ENCODE assay signal across 27 cellular contexts in the genomic region with DNA sequence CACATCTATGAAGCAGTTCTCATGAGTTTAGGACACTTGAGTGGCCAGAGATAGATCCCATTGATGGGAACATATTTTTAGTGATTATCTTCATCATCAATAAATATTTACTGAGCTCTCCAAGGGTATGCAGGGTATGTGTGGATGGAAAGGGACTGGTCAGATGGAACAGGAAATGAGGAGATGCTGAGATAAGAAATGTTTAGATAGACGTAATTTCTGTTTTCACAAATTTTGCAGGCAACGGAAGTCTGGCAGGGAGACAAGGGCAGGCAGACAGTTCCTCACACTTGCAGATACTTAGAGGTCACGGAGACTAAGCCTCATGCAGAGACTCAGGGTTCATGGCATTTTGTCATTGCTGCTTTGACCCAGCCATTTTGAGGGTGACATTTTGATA. TPM values are rescaled to one million over a fixed set of nuclear protein-coding genes. Genes with fewer than 3 reads are reported as not detected.
DNase-seq lines count a peak whose midpoint lies in the region; ATAC-seq and TF ChIP-seq lines count a peak whose summit lies in the region.
"Had no signal": no experiment of that assay in that cellular context is flagged by ENCODE, and none has a peak within 500 bp of the region (broad histone marks: within the 10 kb centered on the region; RNA-seq: fewer than 3 reads in every experiment).

No MANE protein-coding gene starts in this region.

- H3K27me3 ChIP-seq in mesenchymal stem cell (ENCODE audit: control insufficient read depth in 1 of 2, insufficient read depth in 1 of 2, low read length in 2 of 2): no peaks in the 10 kb centered on the region
- H3K27me3 ChIP-seq: gastrocnemius medialis, hepatocyte had no signal

- no peaks in the 10 kb centered on the region for H3K9me3 Mint-ChIP-seq in endothelial cell (ENCODE audit: unreplicated experiment)
- H3K9me3 Mint-ChIP-seq: CD8-positive, alpha-beta T cell; natural killer cell treated with Interleukin-12 subunit alpha and Interleukin-12 subunit beta and Interleukin-15 and Interleukin-18, amount 100 ng/mL, for 72 hours; stimulated activated effector memory CD8-positive, alpha-beta T cell treated with anti-CD3 and anti-CD28 coated beads, Interleukin-12 subunit alpha, Interleukin-12 subunit beta, amount 100 ng/mL, for 72 hours; T-cell had no signal

- 11% methylated on average over 3 of the region's 3 CpGs for WGBS in mesenchymal stem cell

- H4K91ac ChIP-seq in mesenchymal stem cell (ENCODE audit: low read length): no peak overlapping the region

- H2BK5ac ChIP-seq in mesenchymal stem cell (ENCODE audit: low read depth, low read length, poor library complexity, severe bottlenecking): no peak overlapping the region

- no peak overlapping the region for H2BK15ac ChIP-seq in mesenchymal stem cell (ENCODE audit: low read depth, poor library complexity, severe bottlenecking)

- H3K4me3 ChIP-seq in mesenchymal stem cell (ENCODE audit: insufficient read depth in 1 of 2, low read depth in 1 of 2, low read length in 2 of 2): no peak overlapping the region
- H3K4me3 ChIP-seq: esophagus squamous epithelium, gastrocnemius medialis, hepatocyte had no signal

- H3K9ac ChIP-seq in mesenchymal stem cell (ENCODE audit: low read length): no peak overlapping the region

- no peak overlapping the region for H2AFZ ChIP-seq in mesenchymal stem cell (ENCODE audit: low read depth, low read length)
- H2AFZ ChIP-seq: hepatocyte had no signal

- no peak for TF ChIP-seq CTCF in endothelial cell (IDR thresholded peaks at IDR 0.05; ENCODE audit: unreplicated experiment)

- no peak overlapping the region for H2AK5ac ChIP-seq in mesenchymal stem cell (ENCODE audit: low read length, severe bottlenecking)

- H3K4ac ChIP-seq in mesenchymal stem cell (ENCODE audit: low read depth in 1 of 2, low read length in 2 of 2): no peak overlapping the region

- no peak overlapping the region for H3K27ac ChIP-seq in mesenchymal stem cell (ENCODE audit: low read length, poor library complexity, severe bottlenecking)
- H3K27ac ChIP-seq: esophagus squamous epithelium, gastrocnemius medialis, hepatocyte, HL-60 had no signal

- no peak overlapping the region for H3K27ac Mint-ChIP-seq in endothelial cell (ENCODE audit: unreplicated experiment)
- H3K27ac Mint-ChIP-seq: CD8-positive, alpha-beta T cell; natural killer cell treated with Interleukin-12 subunit alpha and Interleukin-12 subunit beta and Interleukin-15 and Interleukin-18, amount 100 ng/mL, for 72 hours; stimulated activated effector memory CD8-positive, alpha-beta T cell treated with anti-CD3 and anti-CD28 coated beads, Interleukin-12 subunit alpha, Interleukin-12 subunit beta, amount 100 ng/mL, for 72 hours; T-cell had no signal

- H2BK120ac ChIP-seq in mesenchymal stem cell (ENCODE audit: low read depth, low read length): no peak overlapping the region

- ATAC-seq in SK-N-SH treated with all-trans-retinoic acid at 6 μM for 48 hours: no peak
- ATAC-seq: CD8-positive, alpha-beta T cell; gastrocnemius medialis; natural killer cell treated with Interleukin-12 subunit alpha and Interleukin-12 subunit beta and Interleukin-15 and Interleukin-18, amount 100 ng/mL, for 72 hours; stimulated activated effector memory CD8-positive, alpha-beta T cell treated with anti-CD3 and anti-CD28 coated beads, Interleukin-12 subunit alpha, Interleukin-12 subunit beta, amount 100 ng/mL, for 72 hours; T-cell had no signal

- DNase-seq in CMK (ENCODE audit: low read depth): peak; percentile 20
- no peak for DNase-seq in endothelial cell (ENCODE audit: low spot score)
- DNase-seq in mesenchymal stem cell: peak; percentile 86
- no peak for DNase-seq in occipital lobe (lab: John Stamatoyannopoulos, UW)
- DNase-seq in GOT3 (lab: John Stamatoyannopoulos, UW): no peak
- DNase-seq in NCI-H82 (lab: John Stamatoyannopoulos, UW): no peak
- no peak for DNase-seq in NCI-H1694 treated with DMSO at 0.1 percent for 48 hours (lab: John Stamatoyannopoulos, UW)
- DNase-seq: activated naive CD4-positive, alpha-beta T cell; CD8-positive, alpha-beta T cell; DMS153; esophagus squamous epithelium; gastrocnemius medialis; H7; Kasumi-1; mammary epithelial cell; NCI-H1694; NCI-H446; NCI-H748 treated with DMSO at 0.1 percent for 48 hours; stimulated activated CD4-positive, alpha-beta T cell treated with anti-CD3 and anti-CD28 coated beads, Interleukin-15, amount 100 ng/mL, for 24 hours; T-cell; trophoblast cell had no signal

- peaks cover 2% of the 10 kb centered on the region for H3K4me1 ChIP-seq in mesenchymal stem cell (ENCODE audit: control insufficient read depth, insufficient read depth, low read depth, low read length)
- H3K4me1 ChIP-seq: gastrocnemius medialis had no signal

- no peaks in the 10 kb centered on the region for H3K36me3 ChIP-seq in mesenchymal stem cell (ENCODE audit: control insufficient read depth in 1 of 2, insufficient read depth in 2 of 2, low read depth in 1 of 2, low read length in 2 of 2)
- H3K36me3 ChIP-seq: esophagus squamous epithelium, gastrocnemius medialis had no signal

- no peaks in the 10 kb centered on the region for H3K9me3 ChIP-seq in mesenchymal stem cell (ENCODE audit: control insufficient read depth, low read length)
- H3K9me3 ChIP-seq: esophagus squamous epithelium, gastrocnemius medialis had no signal

- H2BK12ac ChIP-seq in mesenchymal stem cell (ENCODE audit: low read length in 2 of 2): no peak overlapping the region

- peaks cover 5% of the 10 kb centered on the region for H3K27me3 Mint-ChIP-seq in endothelial cell (ENCODE audit: unreplicated experiment)

- H3K79me1 ChIP-seq in mesenchymal stem cell (replicated peaks; ENCODE audit: low read length, poor library complexity, severe bottlenecking): no peaks in the 10 kb centered on the region

- H3K4me1 Mint-ChIP-seq in endothelial cell (ENCODE audit: unreplicated experiment): peaks cover 44% of the 10 kb centered on the region
- H3K4me1 Mint-ChIP-seq: stimulated activated effector memory CD8-positive, alpha-beta T cell treated with anti-CD3 and anti-CD28 coated beads, Interleukin-12 subunit alpha, Interleukin-12 subunit beta, amount 100 ng/mL, for 72 hours; T-cell had no signal

- H3K36me3 Mint-ChIP-seq in endothelial cell (ENCODE audit: low read depth, unreplicated experiment): peaks cover 6% of the 10 kb centered on the region
- H3K36me3 Mint-ChIP-seq: CD8-positive, alpha-beta T cell; natural killer cell treated with Interleukin-12 subunit alpha and Interleukin-12 subunit beta and Interleukin-15 and Interleukin-18, amount 100 ng/mL, for 72 hours; stimulated activated effector memory CD8-positive, alpha-beta T cell treated with anti-CD3 and anti-CD28 coated beads, Interleukin-12 subunit alpha, Interleukin-12 subunit beta, amount 100 ng/mL, for 72 hours; T-cell had no signal

- H3K4me2 ChIP-seq in mesenchymal stem cell (ENCODE audit: low read length, poor library complexity, severe bottlenecking): no peak overlapping the region
- H3K4me2 ChIP-seq: hepatocyte had no signal

- no peak overlapping the region for H3K18ac ChIP-seq in mesenchymal stem cell (ENCODE audit: low read depth in 1 of 2, low read length in 2 of 2)

- no peak overlapping the region for H3K23ac ChIP-seq in mesenchymal stem cell (ENCODE audit: low read length in 2 of 2)

- H3K4me3 Mint-ChIP-seq in endothelial cell (ENCODE audit: unreplicated experiment): peak overlapping the region; percentile 37
- H3K4me3 Mint-ChIP-seq: CD8-positive, alpha-beta T cell; natural killer cell treated with Interleukin-12 subunit alpha and Interleukin-12 subunit beta and Interleukin-15 and Interleukin-18, amount 100 ng/mL, for 72 hours; stimulated activated effector memory CD8-positive, alpha-beta T cell treated with anti-CD3 and anti-CD28 coated beads, Interleukin-12 subunit alpha, Interleukin-12 subunit beta, amount 100 ng/mL, for 72 hours; T-cell had no signal

- no peak overlapping the region for H3K14ac ChIP-seq in mesenchymal stem cell (ENCODE audit: low read length in 2 of 2)

- no peak overlapping the region for H4K8ac ChIP-seq in mesenchymal stem cell (ENCODE audit: low read length)

TF ChIP-seq in SK-N-SH treated with all-trans-retinoic acid at 6 μM for 48 hours, 23 proteins besides CTCF, POLR2A, EP300 and RAD21 (continues in another document):
- TF ChIP-seq, protein P1, sequence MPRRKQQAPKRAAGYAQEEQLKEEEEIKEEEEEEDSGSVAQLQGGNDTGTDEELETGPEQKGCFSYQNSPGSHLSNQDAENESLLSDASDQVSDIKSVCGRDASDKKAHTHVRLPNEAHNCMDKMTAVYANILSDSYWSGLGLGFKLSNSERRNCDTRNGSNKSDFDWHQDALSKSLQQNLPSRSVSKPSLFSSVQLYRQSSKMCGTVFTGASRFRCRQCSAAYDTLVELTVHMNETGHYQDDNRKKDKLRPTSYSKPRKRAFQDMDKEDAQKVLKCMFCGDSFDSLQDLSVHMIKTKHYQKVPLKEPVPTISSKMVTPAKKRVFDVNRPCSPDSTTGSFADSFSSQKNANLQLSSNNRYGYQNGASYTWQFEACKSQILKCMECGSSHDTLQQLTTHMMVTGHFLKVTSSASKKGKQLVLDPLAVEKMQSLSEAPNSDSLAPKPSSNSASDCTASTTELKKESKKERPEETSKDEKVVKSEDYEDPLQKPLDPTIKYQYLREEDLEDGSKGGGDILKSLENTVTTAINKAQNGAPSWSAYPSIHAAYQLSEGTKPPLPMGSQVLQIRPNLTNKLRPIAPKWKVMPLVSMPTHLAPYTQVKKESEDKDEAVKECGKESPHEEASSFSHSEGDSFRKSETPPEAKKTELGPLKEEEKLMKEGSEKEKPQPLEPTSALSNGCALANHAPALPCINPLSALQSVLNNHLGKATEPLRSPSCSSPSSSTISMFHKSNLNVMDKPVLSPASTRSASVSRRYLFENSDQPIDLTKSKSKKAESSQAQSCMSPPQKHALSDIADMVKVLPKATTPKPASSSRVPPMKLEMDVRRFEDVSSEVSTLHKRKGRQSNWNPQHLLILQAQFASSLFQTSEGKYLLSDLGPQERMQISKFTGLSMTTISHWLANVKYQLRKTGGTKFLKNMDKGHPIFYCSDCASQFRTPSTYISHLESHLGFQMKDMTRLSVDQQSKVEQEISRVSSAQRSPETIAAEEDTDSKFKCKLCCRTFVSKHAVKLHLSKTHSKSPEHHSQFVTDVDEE (CRISPR knock-in tag; IDR thresholded peaks at IDR 0.05): peak; percentile 75; the same call in 1 of the 2 replicates
- no peak for TF ChIP-seq ARNTL (CRISPR knock-in tag; IDR thresholded peaks at IDR 0.05; ENCODE audit: borderline replicate concordance, low read depth)
- TF ChIP-seq SNAI2 (CRISPR knock-in tag; IDR thresholded peaks at IDR 0.05): no peak
- peak; percentile 82; the same call in 1 of the 2 replicates for TF ChIP-seq TCF4 (CRISPR knock-in tag; IDR thresholded peaks at IDR 0.05; ENCODE audit: borderline replicate concordance)
- no peak for TF ChIP-seq CSDC2 (CRISPR knock-in tag; IDR thresholded peaks at IDR 0.05)
- no peak for TF ChIP-seq ZFP30 (CRISPR knock-in tag; IDR thresholded peaks at IDR 0.05)
- no peak for TF ChIP-seq TOX (CRISPR knock-in tag; IDR thresholded peaks at IDR 0.05; ENCODE audit: borderline replicate concordance)

RNA-seq across cellular contexts. Expression of a gene that starts 24.3 kb away (rescaled TPM):
- total RNA-seq in endothelial cell (ENCODE audit: unreplicated experiment) (0.64 TPM), occipital lobe (not detected)
- polyA plus RNA-seq in mesenchymal stem cell (2013, experiment 1 of 2): 0.06 TPM
- polyA plus RNA-seq in mesenchymal stem cell (2013, experiment 2 of 2): 0.03 TPM
- total RNA-seq: dermis microvascular lymphatic vessel endothelial cell, gastrocnemius medialis, mammary epithelial cell had no signal
- polyA plus RNA-seq: mammary epithelial cell had no signal

Comparison
In these comparisons a context has a peak if more than half of its experiments do, and no peak if none do; other contexts are left out.
1. DNase-seq: peak in CMK (single experiment) and mesenchymal stem cell (single experiment); none in endothelial cell (single experiment), occipital lobe (single experiment), GOT3 (single experiment), NCI-H82 (single experiment) and NCI-H1694 treated with DMSO at 0.1 percent for 48 hours (single experiment).